24 cellular contexts compared by ENCODE assay signal in the genomic region with DNA sequence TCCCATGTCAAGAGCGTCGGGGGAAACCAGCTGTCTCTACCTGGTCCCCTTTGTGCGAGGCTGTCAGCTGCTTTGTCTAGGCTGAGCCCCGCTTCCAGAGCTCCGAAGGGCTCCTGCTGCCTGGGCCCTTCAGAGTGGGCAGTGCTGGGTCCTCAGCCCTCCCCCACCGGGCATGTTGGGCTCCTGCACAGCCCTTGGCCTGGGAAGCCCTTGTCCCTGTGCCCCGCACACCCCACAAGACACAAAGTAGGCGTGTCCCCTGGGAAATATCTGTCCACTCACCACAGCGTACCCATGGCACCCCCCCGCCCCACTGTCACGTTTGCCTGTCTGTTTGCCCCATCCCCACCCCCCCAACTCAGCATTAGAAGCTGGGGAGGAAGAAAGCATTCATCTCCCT. TPM values are rescaled to one million over a fixed set of nuclear protein-coding genes. Genes with fewer than 3 reads are reported as not detected.
A peak's percentile ranks its signal among the peaks of the same experiment; 100 is the strongest.
DNase-seq lines count a peak whose midpoint lies in the region; ATAC-seq, FAIRE-seq and TF ChIP-seq lines count a peak whose summit lies in the region.
"Had no signal": no experiment of that assay in that cellular context is flagged by ENCODE, and none has a peak within 500 bp of the region (broad histone marks: within the 10 kb centered on the region; RNA-seq: fewer than 3 reads in every experiment).

No MANE protein-coding gene starts in this region.

- H3K9ac ChIP-seq in K562 (ENCODE audit: insufficient read depth in 1 of 2, low read depth in 2 of 2, low read length in 2 of 2) = peak overlapping the region in 1 of 2 experiments; percentile 61; a peak in 1 of 4 replicates
- H3K9ac ChIP-seq in neuronal stem cell (ENCODE audit: low read depth, low read length, poor library complexity) = no peak overlapping the region

- H3K9me1 ChIP-seq in K562 (ENCODE audit: control insufficient read depth, insufficient read depth, low read length) = no peaks in the 10 kb centered on the region

- no peak for TF ChIP-seq RAD21 in K562 (CRISPR knock-in tag; conservative IDR thresholded peaks at IDR 0.05 in 1 of 2, IDR thresholded peaks at IDR 0.05 in 1 of 2)

- H2BK15ac ChIP-seq in neuronal stem cell (ENCODE audit: low read length) = no peak overlapping the region

- BruUV-seq in K562 (replicated peaks; lab: Mats Ljungman, UMichigan) = no TSS peak

- CTCF ChIA-PET in K562 (lab: Yijun Ruan, JAX; ENCODE audit: low intra/inter-chr PET ratio) = no interaction called here

- no peak overlapping the region for H2BK120ac ChIP-seq in neuronal stem cell (ENCODE audit: low read depth, low read length)

- H2BK12ac ChIP-seq in neuronal stem cell (ENCODE audit: low read length) = no peak overlapping the region

- no peak overlapping the region for H2AK5ac ChIP-seq in neuronal stem cell (ENCODE audit: low read depth, low read length)

- no peak for FAIRE-seq in K562 (lab: Jason Lieb, UNC)
- FAIRE-seq: G401.6, GM12878, RCC 7860 had no signal

- no peak overlapping the region for H4K91ac ChIP-seq in neuronal stem cell (ENCODE audit: low read depth, low read length, poor library complexity)

- no peaks in the 10 kb centered on the region for H3K36me3 ChIP-seq in K562 (ENCODE audit: control insufficient read depth, insufficient read depth, low read length)
- H3K36me3 ChIP-seq in neuronal stem cell (replicated peaks in 1 of 2; ENCODE audit: control insufficient read depth in 2 of 2, insufficient read depth in 2 of 2, low read length in 2 of 2) = peaks cover 0 to 14% of the 10 kb centered on the region in 2 donors
- H3K36me3 ChIP-seq in upper lobe of right lung = no peaks in the 10 kb centered on the region
- H3K36me3 ChIP-seq: BE2C, MG63, SJCRH30 had no signal

- 48% methylated on average over 9 of the region's 11 CpGs for WGBS in K562 (ENCODE audit: insufficient coverage, low coverage, missing lambda C conversion rate)
- WGBS in neuronal stem cell (ENCODE audit: extremely low coverage in 2 of 2, insufficient read length in 2 of 2, insufficient replicate concordance in 1 of 2), 2 donors = no CpG with 5 or more reads among the region's 11 CpGs

- no peak overlapping the region for H3K4ac ChIP-seq in neuronal stem cell (ENCODE audit: low read length)

- H3K9me3 ChIP-seq in K562 (replicated peaks; ENCODE audit: control insufficient read depth, insufficient read depth, low read depth, low read length) (no peaks in the 10 kb centered on the region), neuronal stem cell (replicated peaks in 1 of 2; ENCODE audit: control insufficient read depth in 2 of 2, insufficient read depth in 1 of 2, low read depth in 1 of 2, low read length in 2 of 2) (no peaks in the 10 kb centered on the region), upper lobe of right lung (no peaks in the 10 kb centered on the region)
- H3K9me3 ChIP-seq: BE2C, MG63, SJCRH30 had no signal

- ATAC-seq in K562 = no peak
- ATAC-seq in upper lobe of right lung = no peak
- no peak for ATAC-seq in GM21447 (IDR thresholded peaks at IDR 0.05; ENCODE audit: unreplicated experiment)
- ATAC-seq: GM12878 had no signal

- H3K4me2 ChIP-seq in K562 (ENCODE audit: insufficient read depth, low read length) (no peak overlapping the region), neuronal stem cell (ENCODE audit: insufficient read depth, low read length, poor library complexity, severe bottlenecking) (no peak overlapping the region)

- no peak overlapping the region for H3K14ac ChIP-seq in neuronal stem cell (ENCODE audit: low read length)

- no peak overlapping the region for H4K8ac ChIP-seq in neuronal stem cell (ENCODE audit: low read depth, low read length)

- H3K18ac ChIP-seq in neuronal stem cell (ENCODE audit: low read length) = peak overlapping the region; percentile 16

- peaks cover 4% of the 10 kb centered on the region for H4K20me1 ChIP-seq in K562 (replicated peaks; ENCODE audit: control insufficient read depth, insufficient read depth, low read length)

- TF ChIP-seq EP300 in K562 (IDR thresholded peaks at IDR 0.05; ENCODE audit: low read length) = no peak

- H2BK5ac ChIP-seq in neuronal stem cell (ENCODE audit: low read length) = no peak overlapping the region

- intact Hi-C loops in K562 (cut with micrococcal nuclease) = no loop called here
- intact Hi-C loops in upper lobe of right lung (cut with DNase I) = no loop called here

- no peaks in the 10 kb centered on the region for H3K79me1 ChIP-seq in neuronal stem cell (ENCODE audit: low read depth, low read length)

- H3K27me3 ChIP-seq in K562 (ENCODE audit: control insufficient read depth in 2 of 2, insufficient read depth in 2 of 2, low read length in 2 of 2) = no peaks in the 10 kb centered on the region
- no peaks in the 10 kb centered on the region for H3K27me3 ChIP-seq in neuronal stem cell (ENCODE audit: control insufficient read depth in 3 of 3, insufficient read depth in 3 of 3, low read depth in 1 of 3, low read length in 3 of 3)
- H3K27me3 ChIP-seq in upper lobe of right lung = no peaks in the 10 kb centered on the region
- H3K27me3 ChIP-seq: BE2C, MG63, SJCRH30 had no signal

- no peak for TF ChIP-seq POLR2A in K562 (conservative IDR thresholded peaks at IDR 0.05)

- in situ Hi-C loops in K562 (cut with MboI) = no loop called here

- H3K79me2 ChIP-seq in K562 (ENCODE audit: control insufficient read depth, insufficient read depth, low read length) = no peaks in the 10 kb centered on the region

- TF ChIP-seq CTCF in K562 (IDR thresholded peaks at IDR 0.05 in 2 of 3, conservative IDR thresholded peaks at IDR 0.05 in 1 of 3; ENCODE audit: insufficient read depth in 2 of 3, low read depth in 1 of 3, low read length in 3 of 3) (no peak), upper lobe of right lung (IDR thresholded peaks at IDR 0.05) (no peak)

- POLR2A ChIA-PET in K562 (lab: Yijun Ruan, JAX) = interaction anchor here (0.8 to 1.8 kb wide), 2 partner anchors 15 to 27 kb away, joined by 3 to 4 read pairs; no protein-coding TSS in a partner anchor

- H3K27ac ChIP-seq in K562 (ENCODE audit: extremely low read depth, low read depth, low read length) (no peak overlapping the region), neuronal stem cell (replicated peaks; ENCODE audit: low read length) (no peak overlapping the region), upper lobe of right lung (no peak overlapping the region)
- H3K27ac ChIP-seq: SJCRH30 had no signal

- H3K23ac ChIP-seq in neuronal stem cell (ENCODE audit: low read depth, low read length, poor library complexity) = no peak overlapping the region

- H2AFZ ChIP-seq in K562 (ENCODE audit: low read depth, low read length) (no peak overlapping the region), neuronal stem cell (ENCODE audit: low read length) (no peak overlapping the region)

- DNase-seq in activated effector memory CD4-positive, alpha-beta T cell treated with anti-CD3 and anti-CD28 coated beads, Interleukin-2, amount 50 U/mL, for 16 hours = peak; percentile 46
- no peak for DNase-seq in activated effector memory CD4-positive, alpha-beta T cell treated with Interleukin-2 at 50 U/mL for 16 hours
- DNase-seq in K562 (ENCODE audit: extremely low read depth in 1 of 4, low spot score in 3 of 4) (no peak), neuronal stem cell (ENCODE audit: low spot score) (no peak), upper lobe of right lung (peak; percentile 45), dermis blood vessel endothelial cell (no peak), COR-L47 (lab: John Stamatoyannopoulos, UW) (no peak)
- DNase-seq: 8988T, ACHN, BE2C, H9, KG1, MG63, NCI-H1105 treated with DMSO at 0.1 percent for 48 hours, NCI-H146, NCI-H1930, NCI-H446, NCI-H524 treated with DMSO at 0.1 percent for 48 hours, NCI-H774 had no signal

- H3K4me1 ChIP-seq in K562 (replicated peaks in 1 of 2; ENCODE audit: control insufficient read depth in 2 of 2, insufficient read depth in 2 of 2, low read length in 2 of 2) (peaks cover 0 to 18% of the 10 kb centered on the region in 2 experiments; a peak in 2 of 5 replicates), neuronal stem cell (ENCODE audit: control insufficient read depth in 2 of 2, insufficient read depth in 1 of 2, low read depth in 1 of 2, low read length in 2 of 2) (peaks cover 9 to 10% of the 10 kb centered on the region in 2 donors), upper lobe of right lung (no peaks in the 10 kb centered on the region)
- H3K4me1 ChIP-seq: BE2C had no signal

- H3K4me3 ChIP-seq in K562 (no peak overlapping the region), neuronal stem cell (ENCODE audit: low read length in 2 of 2) (no peak overlapping the region), upper lobe of right lung (no peak overlapping the region)
- H3K4me3 ChIP-seq: GM12878, MG63, SJCRH30 had no signal

RNA-seq across cellular contexts. Expression of a gene that starts 39.6 kb away (rescaled TPM):
- total RNA-seq in K562 (2011; cell fraction: chromatin; rRNA removed; ENCODE audit: low replicate concordance) = 101 and 160 TPM in 2 replicates
- total RNA-seq in K562 (2011; cell fraction: nucleolus; rRNA removed) = 112 and 117 TPM in 2 replicates
- 92.0 and 98.2 TPM in 2 replicates for total RNA-seq in K562 (2011; cell fraction: nucleoplasm; rRNA removed)
- 63.2 and 82.2 TPM in 2 replicates for total RNA-seq in K562 (2014; rRNA removed)
- 42.0 and 48.5 TPM in 2 replicates for total RNA-seq in K562 (2014; rRNA removed; fragmentation: Illumina TruSeq; extraction: Trizol)
- total RNA-seq in K562 (2015; rRNA removed; fragmentation: Illumina TruSeq; extraction: Trizol) = 54.4 and 66.7 TPM in 2 replicates
- 63.1 and 70.3 TPM in 2 replicates for total RNA-seq in K562 (2021)
- 46.6 and 57.6 TPM in 2 replicates for polyA plus RNA-seq in K562 (2011; rRNA removed)
- polyA plus RNA-seq in K562 (2011; cell fraction: cytosol; rRNA removed) = 70.4 and 122 TPM in 2 replicates
- polyA plus RNA-seq in K562 (2011; cell fraction: nucleus; rRNA removed) = 84.9 and 193 TPM in 2 replicates
- polyA plus RNA-seq in K562 (2012) = 65.4 and 79.1 TPM in 2 replicates
- polyA plus RNA-seq in K562 (2014; fragmentation: Illumina TruSeq; extraction: Trizol) = 68.9 and 81.9 TPM in 2 replicates
- 1 to 10 TPM in 1 of 2 experiments, under 1 TPM in 1; 0.90 to 1.8 TPM for polyA plus RNA-seq in K562 (2014; fragmentation: Nextera tagmentation; extraction: Ambion mirVana)
- polyA plus RNA-seq in K562 (2014; rRNA removed) = 84.7 and 95.1 TPM in 2 replicates
- 29.0 and 45.3 TPM in 2 replicates for polyA minus RNA-seq in K562 (2011; rRNA and poly(A)+ RNA removed)
- polyA minus RNA-seq in K562 (2011; cell fraction: cytosol; rRNA and poly(A)+ RNA removed) = 53.6 and 66.7 TPM in 2 replicates
- 32.7 and 38.9 TPM in 2 replicates for polyA minus RNA-seq in K562 (2011; cell fraction: nucleus; rRNA and poly(A)+ RNA removed)
- polyA plus RNA-seq in neuronal stem cell (2013, experiment 1 of 2) = 112 TPM
- polyA plus RNA-seq in neuronal stem cell (2013, experiment 2 of 2) = 111 TPM
- 65.5 TPM for total RNA-seq in upper lobe of right lung
- total RNA-seq in dermis blood vessel endothelial cell = 39.0 and 51.2 TPM in 2 replicates

Comparison
In these comparisons a context has a peak if more than half of its experiments do, and no peak if none do; other contexts are left out.
1. DNase-seq: peak in activated effector memory CD4-positive, alpha-beta T cell treated with anti-CD3 and anti-CD28 coated beads, Interleukin-2, amount 50 U/mL, for 16 hours (single experiment) and upper lobe of right lung (single experiment); none in activated effector memory CD4-positive, alpha-beta T cell treated with Interleukin-2 at 50 U/mL for 16 hours (single experiment), K562 (0 of 4), neuronal stem cell (single experiment), dermis blood vessel endothelial cell (single experiment) and COR-L47 (single experiment).